Comparison of ENCODE assay signal across 1 cellular context in the genomic region with DNA sequence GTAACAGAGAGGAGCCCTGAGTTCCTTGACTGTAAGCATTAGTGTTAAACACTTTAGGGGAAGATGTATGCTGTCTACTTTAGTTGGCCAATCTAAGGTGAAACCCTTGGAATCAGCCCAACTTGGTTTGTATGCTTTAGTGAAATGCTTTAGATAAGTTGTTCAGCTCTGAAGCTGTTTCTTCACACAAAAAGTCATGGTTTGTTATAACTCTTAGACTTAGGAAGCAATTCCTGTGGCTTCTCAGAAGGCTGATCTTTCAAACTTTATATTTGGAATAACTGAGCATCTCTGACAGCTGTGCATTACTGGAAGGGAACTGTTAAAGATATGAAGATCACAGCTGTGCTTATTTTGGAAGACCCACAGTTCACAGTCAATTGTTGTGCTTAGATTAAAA.
TF ChIP-seq lines count a peak whose summit lies in the region.

No MANE protein-coding gene starts in this region.

TF ChIP-seq in IMR-90, 13 proteins besides CTCF, POLR2A, EP300 and RAD21:
- no peak for TF ChIP-seq RCOR1 (IDR thresholded peaks at IDR 0.05; ENCODE audit: insufficient replicate concordance, low read length)
- TF ChIP-seq, protein P1, sequence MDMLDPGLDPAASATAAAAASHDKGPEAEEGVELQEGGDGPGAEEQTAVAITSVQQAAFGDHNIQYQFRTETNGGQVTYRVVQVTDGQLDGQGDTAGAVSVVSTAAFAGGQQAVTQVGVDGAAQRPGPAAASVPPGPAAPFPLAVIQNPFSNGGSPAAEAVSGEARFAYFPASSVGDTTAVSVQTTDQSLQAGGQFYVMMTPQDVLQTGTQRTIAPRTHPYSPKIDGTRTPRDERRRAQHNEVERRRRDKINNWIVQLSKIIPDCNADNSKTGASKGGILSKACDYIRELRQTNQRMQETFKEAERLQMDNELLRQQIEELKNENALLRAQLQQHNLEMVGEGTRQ (IDR thresholded peaks at IDR 0.05; ENCODE audit: low read depth, low read length), result no peak
- TF ChIP-seq RFX5 (IDR thresholded peaks at IDR 0.05; ENCODE audit: low read depth, low read length), result no peak
